Comparison of ENCODE assay signal across 12 cellular contexts in the genomic region with DNA sequence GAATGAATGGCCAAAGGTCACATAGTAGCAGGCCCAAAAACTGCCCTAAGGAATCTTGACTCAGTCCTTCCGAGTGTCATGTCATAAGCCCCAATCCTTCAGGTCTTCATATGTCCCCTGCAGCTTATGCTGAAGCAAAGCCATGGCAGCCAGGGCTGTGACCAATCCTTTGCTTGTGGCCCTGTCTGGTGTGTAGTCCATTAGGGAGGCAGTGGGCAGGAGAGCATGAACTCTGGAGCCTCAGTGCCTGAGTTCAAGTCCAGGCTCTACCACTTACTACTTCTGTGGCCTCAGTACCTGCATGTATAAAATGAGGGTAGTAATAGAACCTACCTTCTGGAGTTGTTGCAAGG. TPM values are rescaled to one million over a fixed set of nuclear protein-coding genes. Genes with fewer than 3 reads are reported as not detected.
DNase-seq lines count a peak whose midpoint lies in the region; ATAC-seq and TF ChIP-seq lines count a peak whose summit lies in the region.
"Had no signal": no experiment of that assay in that cellular context is flagged by ENCODE, and none has a peak within 500 bp of the region (broad histone marks: within the 10 kb centered on the region; RNA-seq: fewer than 3 reads in every experiment).

No MANE protein-coding gene starts in this region.

- peak overlapping the region; percentile 94 for H3K27ac ChIP-seq in hepatocyte
- peak overlapping the region; percentile 68 for H3K27ac ChIP-seq in smooth muscle cell (ENCODE audit: low read depth)

- TF ChIP-seq CTCF in hepatocyte (IDR thresholded peaks at IDR 0.05; ENCODE audit: poor library complexity) (no peak), smooth muscle cell (IDR thresholded peaks at IDR 0.05; ENCODE audit: borderline replicate concordance, insufficient read depth, poor library complexity, severe bottlenecking) (no peak), CD14-positive monocyte (IDR thresholded peaks at IDR 0.05) (no peak)

- no peaks in the 10 kb centered on the region for H3K36me3 Mint-ChIP-seq in activated CD4-positive, alpha-beta T cell treated with anti-CD3 and anti-CD28 coated beads for 36 hours (ENCODE audit: low read depth)
- H3K36me3 Mint-ChIP-seq in T-cell (no peaks in the 10 kb centered on the region), CD14-positive monocyte (peaks cover 38 to 57% of the 10 kb centered on the region in 2 donors)
- H3K36me3 Mint-ChIP-seq: activated naive CD4-positive, alpha-beta T cell treated with anti-CD3 and anti-CD28 coated beads, Interleukin-2, amount 50 U/mL, for 72 hours had no signal

- H3K4me1 ChIP-seq in hepatocyte (ENCODE audit: insufficient read depth) (peaks cover 71% of the 10 kb centered on the region), smooth muscle cell (ENCODE audit: low read depth) (peaks cover 35% of the 10 kb centered on the region)

- no peaks in the 10 kb centered on the region for H3K9me3 Mint-ChIP-seq in activated CD4-positive, alpha-beta T cell treated with anti-CD3 and anti-CD28 coated beads for 36 hours (ENCODE audit: low read depth)
- H3K9me3 Mint-ChIP-seq in T-cell (no peaks in the 10 kb centered on the region), CD14-positive monocyte (peaks cover 0 to 3% (median 0%) of the 10 kb centered on the region in 7 donors)
- H3K9me3 Mint-ChIP-seq: activated naive CD4-positive, alpha-beta T cell treated with anti-CD3 and anti-CD28 coated beads, Interleukin-2, amount 50 U/mL, for 72 hours had no signal

- POLR2A ChIA-PET in activated CD4-positive, alpha-beta T cell treated with anti-CD3 and anti-CD28 coated beads for 36 hours (lab: Charles Lee) = no interaction called here
- POLR2A ChIA-PET in T-cell (lab: Charles Lee) = no interaction called here

- peaks cover 95% of the 10 kb centered on the region for H3K79me2 ChIP-seq in hepatocyte
- H3K79me2 ChIP-seq in smooth muscle cell (ENCODE audit: low read depth) = peaks cover 57% of the 10 kb centered on the region

- H3K9me3 ChIP-seq in hepatocyte (ENCODE audit: low read depth) (no peaks in the 10 kb centered on the region), smooth muscle cell (replicated peaks; ENCODE audit: low read depth) (no peaks in the 10 kb centered on the region)
- H3K9me3 ChIP-seq: upper lobe of left lung had no signal

- H3K27me3 Mint-ChIP-seq in activated CD4-positive, alpha-beta T cell treated with anti-CD3 and anti-CD28 coated beads for 36 hours = no peaks in the 10 kb centered on the region
- no peaks in the 10 kb centered on the region for H3K27me3 Mint-ChIP-seq in T-cell
- H3K27me3 Mint-ChIP-seq in CD14-positive monocyte (ENCODE audit: low read depth in 3 of 3) = peaks cover 2 to 3% (median 3%) of the 10 kb centered on the region in 3 donors

- no peaks in the 10 kb centered on the region for H3F3A ChIP-seq in smooth muscle cell (ENCODE audit: low read depth)

- no peak overlapping the region for H3K4me3 ChIP-seq in hepatocyte
- no peak overlapping the region for H3K4me3 ChIP-seq in smooth muscle cell
- H3K4me3 ChIP-seq: upper lobe of left lung had no signal

- no peaks in the 10 kb centered on the region for H3K27me3 ChIP-seq in hepatocyte
- H3K27me3 ChIP-seq in smooth muscle cell (ENCODE audit: low read depth) = no peaks in the 10 kb centered on the region
- H3K27me3 ChIP-seq: upper lobe of left lung had no signal

- CTCF ChIA-PET in activated CD4-positive, alpha-beta T cell treated with anti-CD3 and anti-CD28 coated beads for 36 hours (lab: Charles Lee) = no interaction called here
- CTCF ChIA-PET in T-cell (lab: Charles Lee) = interaction anchor here (0.6 to 1.1 kb wide), 2 partner anchors 31 to 415 kb away, joined by 4 to 5 read pairs; no protein-coding TSS in a partner anchor

- no peak for DNase-seq in activated CD4-positive, alpha-beta T cell treated with anti-CD3 and anti-CD28 coated beads for 36 hours
- no peak for DNase-seq in activated CD4-positive, alpha-beta T cell treated with anti-CD3 and anti-CD28 coated beads for 1 hour
- DNase-seq in T-cell (no peak), hepatocyte (ENCODE audit: low spot score) (no peak), smooth muscle cell (lab: John Stamatoyannopoulos, UW; ENCODE audit: unreplicated experiment) (no peak), RPMI8226 (no peak), Ammon's horn (ENCODE audit: low spot score) (no peak), CD14-positive monocyte (ENCODE audit: low spot score) (no peak)
- DNase-seq: ACHN, NCI-H1930, upper lobe of left lung had no signal

- H3K4me3 Mint-ChIP-seq in activated CD4-positive, alpha-beta T cell treated with anti-CD3 and anti-CD28 coated beads for 36 hours = no peak overlapping the region
- H3K4me3 Mint-ChIP-seq in T-cell (peak overlapping the region; percentile 46 to 68 (median 55)), CD14-positive monocyte (no peak overlapping the region)

- H3K4me2 ChIP-seq in hepatocyte (peak overlapping the region; percentile 26), smooth muscle cell (peak overlapping the region; percentile 14)

- H3K27ac Mint-ChIP-seq in activated CD4-positive, alpha-beta T cell treated with anti-CD3 and anti-CD28 coated beads for 36 hours = peak overlapping the region; percentile 32
- H3K27ac Mint-ChIP-seq in T-cell (peak overlapping the region; percentile 94 to 96), CD14-positive monocyte (peak overlapping the region in 1 of 7 donors; percentile 32)
- H3K27ac Mint-ChIP-seq: activated naive CD4-positive, alpha-beta T cell treated with anti-CD3 and anti-CD28 coated beads, Interleukin-2, amount 50 U/mL, for 72 hours had no signal

- no peaks in the 10 kb centered on the region for H3K36me3 ChIP-seq in hepatocyte (replicated peaks; ENCODE audit: insufficient read depth, low read depth)
- H3K36me3 ChIP-seq in smooth muscle cell (ENCODE audit: low read depth) = no peaks in the 10 kb centered on the region

- 80% methylated on average over 1 of the region's 1 CpG for WGBS in hepatocyte (ENCODE audit: low lambda C conversion rate, missing lambda C conversion rate)
- 68% methylated on average over 1 of the region's 1 CpG for WGBS in smooth muscle cell (ENCODE audit: low lambda C conversion rate)

- H3K9me2 ChIP-seq in hepatocyte (replicated peaks; ENCODE audit: insufficient read depth) = no peaks in the 10 kb centered on the region

- no peak overlapping the region for H2AFZ ChIP-seq in hepatocyte
- H2AFZ ChIP-seq in smooth muscle cell (ENCODE audit: low read depth) = no peak overlapping the region

- intact Hi-C loops in activated CD4-positive, alpha-beta T cell treated with anti-CD3 and anti-CD28 coated beads for 36 hours (cut with DNase I, micrococcal nuclease) = no loop called here
- intact Hi-C loops in CD14-positive monocyte (cut with micrococcal nuclease) = no loop called here

- no peaks in the 10 kb centered on the region for H4K20me1 ChIP-seq in hepatocyte (ENCODE audit: insufficient read depth, poor library complexity, severe bottlenecking)
- H4K20me1 ChIP-seq in smooth muscle cell (ENCODE audit: low read depth) = peaks cover 19% of the 10 kb centered on the region

- peaks cover 59% of the 10 kb centered on the region for H3K4me1 Mint-ChIP-seq in activated CD4-positive, alpha-beta T cell treated with anti-CD3 and anti-CD28 coated beads for 36 hours
- H3K4me1 Mint-ChIP-seq in T-cell (peaks cover 58 to 100% (median 93%) of the 10 kb centered on the region in 3 donors), CD14-positive monocyte (peaks cover 48% of the 10 kb centered on the region)

- H3K9ac ChIP-seq in smooth muscle cell (ENCODE audit: low read depth) = no peak overlapping the region

- no peak for ATAC-seq in activated CD4-positive, alpha-beta T cell treated with anti-CD3 and anti-CD28 coated beads for 36 hours
- no peak for ATAC-seq in T-cell (replicated peaks in 1 of 4)

RNA-seq across cellular contexts. Expression of gene PLEKHG3, which starts 20.3 kb away (rescaled TPM):
- total RNA-seq in activated CD4-positive, alpha-beta T cell treated with anti-CD3 and anti-CD28 coated beads for 36 hours = 1 to 10 TPM; 6.3 to 7.1 TPM
- total RNA-seq in T-cell = 10 to 100 TPM; 12.4 to 58.2 (median 27.3) TPM
- 41.8 and 54.2 TPM in 2 replicates for total RNA-seq in hepatocyte
- 37.1 and 42.7 TPM in 2 replicates for polyA plus RNA-seq in hepatocyte
- 15.6 and 17.6 TPM in 2 replicates for total RNA-seq in smooth muscle cell
- polyA plus RNA-seq in smooth muscle cell = 18.3 and 21.9 TPM in 2 replicates
- polyA plus RNA-seq in CD14-positive monocyte = 10 to 100 TPM in 1 of 2 donors, 1 to 10 TPM in 1; 6.3 to 21.6 TPM

Comparison
In these comparisons a context has a peak if more than half of its experiments do, and no peak if none do; other contexts are left out.
1. H3K4me3 Mint-ChIP-seq: peak in T-cell (3 of 3); none in activated CD4-positive, alpha-beta T cell treated with anti-CD3 and anti-CD28 coated beads for 36 hours (single experiment) and CD14-positive monocyte (0 of 2).